8 cellular contexts compared by ENCODE assay signal in the genomic region with DNA sequence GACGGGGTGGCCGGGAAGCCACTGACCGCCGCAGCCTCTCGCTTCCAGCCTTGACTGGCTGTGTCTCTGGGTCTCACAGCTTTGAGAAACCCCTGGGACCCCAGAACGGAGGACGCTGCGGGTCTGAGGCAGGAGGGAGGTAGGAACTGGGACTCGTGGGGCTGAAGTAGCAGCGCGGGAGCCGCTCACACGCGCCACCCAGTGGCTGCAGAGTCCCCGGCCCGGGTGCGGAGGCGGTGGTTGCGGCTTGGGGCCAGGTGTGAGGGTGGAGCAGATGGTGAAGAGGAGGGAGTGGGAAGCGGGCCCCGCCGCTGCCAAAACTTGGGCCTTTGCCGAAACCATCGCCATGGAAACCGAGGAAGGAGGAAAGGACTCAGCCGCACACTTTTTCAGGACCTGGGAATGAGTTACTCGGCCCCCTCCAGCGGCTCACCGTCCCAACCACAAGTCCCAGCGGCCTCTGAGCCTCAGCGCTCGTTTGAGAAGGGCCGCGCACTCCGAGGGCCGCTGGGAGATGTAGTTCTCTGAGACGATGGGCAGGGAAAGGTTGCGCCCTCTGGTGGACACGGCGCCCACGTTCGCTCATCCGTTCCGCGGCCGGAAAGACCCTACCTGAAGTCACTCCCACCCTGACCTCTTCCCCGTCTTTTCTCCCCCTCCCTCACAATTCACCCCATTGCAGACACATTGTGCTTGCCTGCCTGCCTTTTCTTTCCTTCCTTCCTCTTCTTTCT. TPM values are rescaled to one million over a fixed set of nuclear protein-coding genes. Genes with fewer than 3 reads are reported as not detected.
DNase-seq lines count a peak whose midpoint lies in the region; ATAC-seq and TF ChIP-seq lines count a peak whose summit lies in the region.

No MANE protein-coding gene starts in this region.

- peak overlapping the region; percentile 69 to 92 (median 87) for H3K27ac Mint-ChIP-seq in immature natural killer cell

- H3K4me1 ChIP-seq in mammary epithelial cell (ENCODE audit: insufficient read depth, low read length) = no peaks in the 10 kb centered on the region
- H3K4me1 ChIP-seq in smooth muscle cell (ENCODE audit: low read depth) = peaks cover 6% of the 10 kb centered on the region

- H3K9me3 ChIP-seq in WERI-Rb-1 (ENCODE audit: severe bottlenecking) (no peaks in the 10 kb centered on the region), mammary epithelial cell (replicated peaks; ENCODE audit: insufficient read depth, low read length) (no peaks in the 10 kb centered on the region), smooth muscle cell (replicated peaks; ENCODE audit: low read depth) (no peaks in the 10 kb centered on the region)

- 2% methylated on average over 14 of the region's 47 CpGs for WGBS in mammary epithelial cell (ENCODE audit: low coverage, missing lambda C conversion rate)
- 1% methylated on average over 46 of the region's 47 CpGs for WGBS in smooth muscle cell (ENCODE audit: low lambda C conversion rate)

- H3K4me2 ChIP-seq in mammary epithelial cell (ENCODE audit: insufficient read depth, low read depth, low read length) (peak overlapping the region; percentile 98), smooth muscle cell (peak overlapping the region; percentile 96)

- no TSS peak for BruUV-seq in mammary epithelial cell (replicated peaks; lab: Mats Ljungman, UMichigan)

- H3K79me2 ChIP-seq in mammary epithelial cell (ENCODE audit: insufficient read depth, low read length) (peaks cover 6% of the 10 kb centered on the region), smooth muscle cell (ENCODE audit: low read depth) (no peaks in the 10 kb centered on the region)

- H3K4me1 Mint-ChIP-seq in immature natural killer cell = peaks cover 30 to 38% of the 10 kb centered on the region in 2 donors

- in situ Hi-C loops in mammary epithelial cell (cut with MboI; ENCODE audit: low sequenced_read_pairs in 2 of 2) = loop anchor here (5.0 to 25.0 kb wide), 3 partner anchors 49 to 181 kb away; no protein-coding TSS in a partner anchor

- intact Hi-C loops in mammary epithelial cell (cut with micrococcal nuclease) = loop anchor here (1.0 kb wide), 5 partner anchors 8 to 217 kb away; a partner anchor contains a TSS

- H4K20me1 ChIP-seq in mammary epithelial cell (ENCODE audit: insufficient read depth, low read length) = no peaks in the 10 kb centered on the region
- no peaks in the 10 kb centered on the region for H4K20me1 ChIP-seq in smooth muscle cell (ENCODE audit: low read depth)

- CTCF ChIA-PET in mammary epithelial cell (lab: Charles Lee; ENCODE audit: low non-redundant PET) = no interaction called here

- DNase-seq in AG08396 (ENCODE audit: low spot score) = peak; percentile 93
- DNase-seq in NCI-H2196 treated with DMSO at 0.1 percent for 48 hours (lab: John Stamatoyannopoulos, UW; ENCODE audit: unreplicated experiment) = peak; percentile 96
- peak; percentile 94 for DNase-seq in WERI-Rb-1
- peak; percentile 89 for DNase-seq in mammary epithelial cell
- DNase-seq in immature natural killer cell = peak; percentile 92 to 93 (median 92)
- DNase-seq in smooth muscle cell (lab: John Stamatoyannopoulos, UW; ENCODE audit: unreplicated experiment) = peak; percentile 95

- TF ChIP-seq CTCF in WERI-Rb-1 (IDR thresholded peaks at IDR 0.05; ENCODE audit: low read depth, low read length) = peak; percentile 90
- TF ChIP-seq CTCF in mammary epithelial cell (conservative IDR thresholded peaks at IDR 0.05 in 1 of 2, IDR thresholded peaks at IDR 0.05 in 1 of 2; ENCODE audit: extremely low read depth in 1 of 2, insufficient read depth in 1 of 2, low read depth in 1 of 2, low read length in 2 of 2) = peak; percentile 66 to 91
- TF ChIP-seq CTCF in smooth muscle cell (IDR thresholded peaks at IDR 0.05; ENCODE audit: borderline replicate concordance, insufficient read depth, poor library complexity, severe bottlenecking) = peak; percentile 53

- peaks cover 5 to 10% (median 5%) of the 10 kb centered on the region in 3 donors for H3K36me3 Mint-ChIP-seq in immature natural killer cell

- peak overlapping the region; percentile 67 for H3K27ac ChIP-seq in WERI-Rb-1
- peak overlapping the region; percentile 54 for H3K27ac ChIP-seq in mammary epithelial cell (ENCODE audit: insufficient read depth, low read depth, low read length)
- peak overlapping the region; percentile 45 for H3K27ac ChIP-seq in smooth muscle cell (ENCODE audit: low read depth)

- peak overlapping the region; percentile 57 for H3K9ac ChIP-seq in mammary epithelial cell (ENCODE audit: insufficient read depth, low read length)
- no peak overlapping the region for H3K9ac ChIP-seq in smooth muscle cell (ENCODE audit: low read depth)

- H3F3A ChIP-seq in smooth muscle cell (ENCODE audit: low read depth) = peaks cover 8% of the 10 kb centered on the region

- H2AFZ ChIP-seq in mammary epithelial cell (ENCODE audit: low read depth, low read length) = peak overlapping the region; percentile 98
- H2AFZ ChIP-seq in smooth muscle cell (ENCODE audit: low read depth) = peak overlapping the region; percentile 96

- H3K4me3 ChIP-seq in WERI-Rb-1 (ENCODE audit: low read depth, low read length) (peak overlapping the region; percentile 63), mammary epithelial cell (replicated peaks in 1 of 3; ENCODE audit: insufficient read depth in 1 of 3, low read depth in 2 of 3, low read length in 3 of 3) (peak overlapping the region; percentile 66 to 88 (median 82)), smooth muscle cell (peak overlapping the region; percentile 76)

- dilution Hi-C loops in mammary epithelial cell (cut with HindIII; ENCODE audit: low sequenced_read_pairs) = no loop called here

- peak overlapping the region; percentile 79 to 85 (median 84) for H3K4me3 Mint-ChIP-seq in immature natural killer cell

- H3K36me3 ChIP-seq in WERI-Rb-1 (peaks cover 21% of the 10 kb centered on the region), mammary epithelial cell (ENCODE audit: insufficient read depth, low read length) (no peaks in the 10 kb centered on the region), smooth muscle cell (ENCODE audit: low read depth) (no peaks in the 10 kb centered on the region)

- peaks cover 0 to 3% (median 0%) of the 10 kb centered on the region in 6 donors for H3K9me3 Mint-ChIP-seq in immature natural killer cell

- no peaks in the 10 kb centered on the region for H3K27me3 ChIP-seq in WERI-Rb-1 (ENCODE audit: insufficient read depth, low read depth, severe bottlenecking)
- peaks cover 11% of the 10 kb centered on the region for H3K27me3 ChIP-seq in mammary epithelial cell (ENCODE audit: insufficient read depth, low read length)
- H3K27me3 ChIP-seq in smooth muscle cell (ENCODE audit: low read depth) = peaks cover 40% of the 10 kb centered on the region

- ATAC-seq in GM18907 (IDR thresholded peaks at IDR 0.05; ENCODE audit: unreplicated experiment) (peak; percentile 71), HG03175 (IDR thresholded peaks at IDR 0.05; ENCODE audit: unreplicated experiment) (peak; percentile 89)

- H3K27me3 Mint-ChIP-seq in immature natural killer cell (ENCODE audit: low read depth in 3 of 3) = peaks cover 23 to 28% (median 24%) of the 10 kb centered on the region in 3 donors

RNA-seq across cellular contexts. Expression of a gene that starts 2.2 kb away (rescaled TPM):
- under 1 TPM; under 0.01 to 0.16 TPM for total RNA-seq in mammary epithelial cell
- 0.07 TPM for polyA plus RNA-seq in mammary epithelial cell
- polyA minus RNA-seq in mammary epithelial cell = not detected
- polyA plus RNA-seq in immature natural killer cell = not detected
- 0.04 and 0.54 TPM in 2 replicates for total RNA-seq in smooth muscle cell
- polyA plus RNA-seq in smooth muscle cell = 0.39 TPM in 1 of 2 replicates, not detected in the other

RNA-seq across cellular contexts. Expression of a gene that starts 8.1 kb away (rescaled TPM):
- total RNA-seq in mammary epithelial cell = 10 to 100 TPM; 61.2 to 62.4 TPM
- 73.4 TPM for polyA plus RNA-seq in mammary epithelial cell
- 140 TPM for polyA minus RNA-seq in mammary epithelial cell
- 10 to 100 TPM; 91.4 to 97.6 (median 93.3) TPM for polyA plus RNA-seq in immature natural killer cell
- total RNA-seq in smooth muscle cell = 54.7 and 77.1 TPM in 2 replicates
- 84.9 and 89.8 TPM in 2 replicates for polyA plus RNA-seq in smooth muscle cell

RNA-seq across cellular contexts. Expression of a gene that starts 9.5 kb away (rescaled TPM):
- total RNA-seq in mammary epithelial cell = 10 to 100 TPM; 18.2 to 23.9 TPM
- 16.7 TPM for polyA plus RNA-seq in mammary epithelial cell
- 4.3 TPM for polyA minus RNA-seq in mammary epithelial cell
- polyA plus RNA-seq in immature natural killer cell = 10 to 100 TPM; 37.2 to 57.0 (median 42.4) TPM
- 10.5 and 18.6 TPM in 2 replicates for total RNA-seq in smooth muscle cell
- 24.6 and 24.7 TPM in 2 replicates for polyA plus RNA-seq in smooth muscle cell

RNA-seq across cellular contexts. Expression of a gene that starts 18.3 kb away (rescaled TPM):
- total RNA-seq in mammary epithelial cell (not detected), smooth muscle cell (not detected in 2 replicates)
- polyA plus RNA-seq in mammary epithelial cell (not detected), immature natural killer cell (not detected), smooth muscle cell (not detected in 2 replicates)
- not detected for polyA minus RNA-seq in mammary epithelial cell

RNA-seq across cellular contexts. Expression of a gene that starts 20.3 kb away (rescaled TPM):
- total RNA-seq in mammary epithelial cell (not detected), smooth muscle cell (not detected in 2 replicates)
- polyA plus RNA-seq in mammary epithelial cell (not detected), immature natural killer cell (not detected), smooth muscle cell (not detected in 2 replicates)
- polyA minus RNA-seq in mammary epithelial cell = not detected

Comparison
In these comparisons a context has a peak if more than half of its experiments do, and no peak if none do; other contexts are left out.
1. Peak in every context shown above with its lines: DNase-seq, ATAC-seq, H3K4me3 ChIP-seq and H3K27ac ChIP-seq.